ENCODE assay signal across 12 cellular contexts in genomic region chr5:115977988-115978387, GRCh38. TPM values are rescaled to one million over a fixed set of nuclear protein-coding genes. Genes with fewer than 3 reads are reported as not detected.
DNase-seq lines count a peak whose midpoint lies in the region; ATAC-seq and TF ChIP-seq lines count a peak whose summit lies in the region.
"Had no signal": no experiment of that assay in that cellular context is flagged by ENCODE, and none has a peak within 500 bp of the region (broad histone marks: within the 10 kb centered on the region; RNA-seq: fewer than 3 reads in every experiment).

No MANE protein-coding gene starts in this region.

- peak; percentile 61 for DNase-seq in AG09309 (ENCODE audit: low read depth)
- peak; percentile 34 for DNase-seq in HS-27A (ENCODE audit: low read depth)
- DNase-seq in dedifferentiated amniotic fluid mesenchymal stem cell (ENCODE audit: extremely low spot score), result peak; percentile 80
- DNase-seq in mesenchymal stem cell, result peak; percentile 75
- DNase-seq in NCI-H2107 (lab: John Stamatoyannopoulos, UW), result no peak
- no peak for DNase-seq in T-cell
- no peak for DNase-seq in NCI-H526 treated with DMSO at 0.1 percent for 48 hours (lab: John Stamatoyannopoulos, UW)
- DNase-seq: activated T-cell treated with anti-CD3 and anti-CD28 coated beads for 4 hours had no signal

- no peaks in the 10 kb centered on the region for H3K79me1 ChIP-seq in mesenchymal stem cell (replicated peaks; ENCODE audit: low read length, poor library complexity, severe bottlenecking)

- no peak overlapping the region for H2BK120ac ChIP-seq in mesenchymal stem cell (ENCODE audit: low read depth, low read length)

- H3K4me2 ChIP-seq in mesenchymal stem cell (ENCODE audit: low read length, poor library complexity, severe bottlenecking), result no peak overlapping the region

- TF ChIP-seq CTCF in AG09309 (IDR thresholded peaks at IDR 0.05; ENCODE audit: control insufficient read depth, insufficient read depth, low read depth, low read length, missing control alignments), result no peak

- no peak overlapping the region for H3K4me3 Mint-ChIP-seq in T-cell
- H3K4me3 Mint-ChIP-seq: dendritic cell treated with granulocyte-macrophage colony-stimulating factor and Interleukin-4, amounts not matched to agents 40 ng/mL and 50 ng/mL, for 4 days had no signal

- no peak overlapping the region for H4K91ac ChIP-seq in mesenchymal stem cell (ENCODE audit: low read length)

- no peak overlapping the region for H4K8ac ChIP-seq in mesenchymal stem cell (ENCODE audit: low read length)

- H3K36me3 ChIP-seq in mesenchymal stem cell (ENCODE audit: control insufficient read depth in 1 of 2, insufficient read depth in 2 of 2, low read depth in 1 of 2, low read length in 2 of 2), result no peaks in the 10 kb centered on the region

- POLR2A ChIA-PET in T-cell (lab: Charles Lee), result no interaction called here

- peaks cover 0 to 6% (median 0%) of the 10 kb centered on the region in 3 donors for H3K9me3 Mint-ChIP-seq in T-cell
- H3K9me3 Mint-ChIP-seq: dendritic cell treated with granulocyte-macrophage colony-stimulating factor and Interleukin-4, amounts not matched to agents 40 ng/mL and 50 ng/mL, for 4 days had no signal

- H2AFZ ChIP-seq in mesenchymal stem cell (ENCODE audit: low read depth, low read length), result no peak overlapping the region

- no peak overlapping the region for H3K18ac ChIP-seq in mesenchymal stem cell (ENCODE audit: low read depth in 1 of 2, low read length in 2 of 2)

- H3K27ac Mint-ChIP-seq in T-cell, result no peak overlapping the region
- H3K27ac Mint-ChIP-seq: dendritic cell treated with granulocyte-macrophage colony-stimulating factor and Interleukin-4, amounts not matched to agents 40 ng/mL and 50 ng/mL, for 4 days had no signal

- H3K4ac ChIP-seq in mesenchymal stem cell (ENCODE audit: low read depth in 1 of 2, low read length in 2 of 2), result no peak overlapping the region

- no peak overlapping the region for H2BK5ac ChIP-seq in mesenchymal stem cell (ENCODE audit: low read depth, low read length, poor library complexity, severe bottlenecking)

- H3K4me1 ChIP-seq in mesenchymal stem cell (ENCODE audit: control insufficient read depth, insufficient read depth, low read depth, low read length), result no peaks in the 10 kb centered on the region

- no peak overlapping the region for H2AK5ac ChIP-seq in mesenchymal stem cell (ENCODE audit: low read length, severe bottlenecking)

- no peak overlapping the region for H2BK12ac ChIP-seq in mesenchymal stem cell (ENCODE audit: low read length in 2 of 2)

- no peak overlapping the region for H3K27ac ChIP-seq in mesenchymal stem cell (ENCODE audit: low read length, poor library complexity, severe bottlenecking)

- H3K4me1 Mint-ChIP-seq in T-cell, result no peaks in the 10 kb centered on the region

- H2BK15ac ChIP-seq in mesenchymal stem cell (ENCODE audit: low read depth, poor library complexity, severe bottlenecking), result no peak overlapping the region

- no peak for ATAC-seq in T-cell (replicated peaks in 1 of 4)
- no peak for ATAC-seq in GM18517 (IDR thresholded peaks at IDR 0.05; ENCODE audit: unreplicated experiment)

- peak overlapping the region; percentile 69 for H3K9ac ChIP-seq in mesenchymal stem cell (ENCODE audit: low read length)

- peaks cover 29 to 38% of the 10 kb centered on the region in 2 donors for H3K27me3 Mint-ChIP-seq in T-cell

- H3K23ac ChIP-seq in mesenchymal stem cell (ENCODE audit: low read length in 2 of 2), result no peak overlapping the region

- no peak overlapping the region for H3K14ac ChIP-seq in mesenchymal stem cell (ENCODE audit: low read length in 2 of 2)

- no peaks in the 10 kb centered on the region for H3K36me3 Mint-ChIP-seq in T-cell

- CTCF ChIA-PET in T-cell (lab: Charles Lee), result no interaction called here

- no peak overlapping the region for H3K4me3 ChIP-seq in AG09309 (ENCODE audit: control insufficient read depth, low read depth, low read length)
- peak overlapping the region in 1 of 2 experiments; percentile 44 for H3K4me3 ChIP-seq in mesenchymal stem cell (ENCODE audit: insufficient read depth in 1 of 2, low read depth in 1 of 2, low read length in 2 of 2)

- no peaks in the 10 kb centered on the region for H3K9me3 ChIP-seq in mesenchymal stem cell (ENCODE audit: control insufficient read depth, low read length)

- 0% methylated on average over 1 of the region's 2 CpGs for WGBS in mesenchymal stem cell

- no peaks in the 10 kb centered on the region for H3K27me3 ChIP-seq in mesenchymal stem cell (ENCODE audit: control insufficient read depth in 1 of 2, insufficient read depth in 1 of 2, low read length in 2 of 2)

RNA-seq across cellular contexts. Expression of gene LVRN, which starts 15.7 kb away (rescaled TPM):
- 0.04 TPM for polyA plus RNA-seq in mesenchymal stem cell (2013, experiment 1 of 2)
- polyA plus RNA-seq in mesenchymal stem cell (2013, experiment 2 of 2), result 0.07 TPM
- under 1 TPM in 2 of 5 donors, not detected in 3; 0.12 to 0.28 TPM for total RNA-seq in T-cell
- total RNA-seq: T-helper 1 cell treated with Interleukin-12 subunit alpha and Interleukin-12 subunit beta and Interleukin-4 antibody, amounts not matched to agents 30 ng/mL and 1 ng/mL, for 36 hours had no signal

RNA-seq across cellular contexts. Expression of gene ARL14EPL, which starts 54.3 kb away (rescaled TPM):
- not detected for polyA plus RNA-seq in mesenchymal stem cell (2013, experiment 1 of 2)
- polyA plus RNA-seq in mesenchymal stem cell (2013, experiment 2 of 2), result not detected
- not detected for total RNA-seq in T-cell
- total RNA-seq: subcutaneous adipose tissue; T-helper 1 cell treated with Interleukin-12 subunit alpha and Interleukin-12 subunit beta and Interleukin-4 antibody, amounts not matched to agents 30 ng/mL and 1 ng/mL, for 36 hours had no signal

Comparison
In these comparisons a context has a peak if more than half of its experiments do, and no peak if none do; other contexts are left out.
1. DNase-seq: peak in AG09309 (single experiment), HS-27A (single experiment), dedifferentiated amniotic fluid mesenchymal stem cell (single experiment) and mesenchymal stem cell (single experiment); none in NCI-H2107 (single experiment), T-cell (0 of 34) and NCI-H526 treated with DMSO at 0.1 percent for 48 hours (single experiment).